ENCODE assay signal across 22 cellular contexts in genomic region chr4:143617994-143618679, GRCh38.
A peak's percentile ranks its signal among the peaks of the same experiment; 100 is the strongest.
DNase-seq lines count a peak whose midpoint lies in the region; TF ChIP-seq lines count a peak whose summit lies in the region.
"Had no signal": no experiment of that assay in that cellular context is flagged by ENCODE, and none has a peak within 500 bp of the region (broad histone marks: within the 10 kb centered on the region; RNA-seq: fewer than 3 reads in every experiment).

No MANE protein-coding gene starts in this region.

- H3K36me3 Mint-ChIP-seq in nephron (ENCODE audit: low read depth) (no peaks in the 10 kb centered on the region), glutamatergic neuron (ENCODE audit: unreplicated experiment) (no peaks in the 10 kb centered on the region)

- H3K4me3 Mint-ChIP-seq in nephron (no peak overlapping the region), glutamatergic neuron (ENCODE audit: unreplicated experiment) (no peak overlapping the region)
- H3K4me3 Mint-ChIP-seq: activated CD4-positive, alpha-beta T cell treated with anti-CD3 and anti-CD28 coated beads, Interleukin-2, amount 10 ng/mL, durations not matched to agents 7 days and 5 days; CD4-positive, alpha-beta memory T cell; neural crest cell had no signal

- H3K27ac Mint-ChIP-seq in nephron (peak overlapping the region in 2 of 3 experiments; percentile 67 to 82), glutamatergic neuron (ENCODE audit: unreplicated experiment) (no peak overlapping the region)
- H3K27ac Mint-ChIP-seq: activated CD4-positive, alpha-beta T cell treated with anti-CD3 and anti-CD28 coated beads, Interleukin-2, amount 10 ng/mL, durations not matched to agents 7 days and 5 days; CD4-positive, alpha-beta memory T cell had no signal

- no peak overlapping the region for H3K4me3 ChIP-seq in HFF-Myc (replicated peaks; ENCODE audit: low read depth, low read length)
- H3K4me3 ChIP-seq: adrenal gland, K562 had no signal

- H3K27me3 Mint-ChIP-seq in nephron (ENCODE audit: low read depth) = no peaks in the 10 kb centered on the region
- no peaks in the 10 kb centered on the region for H3K27me3 Mint-ChIP-seq in glutamatergic neuron (ENCODE audit: unreplicated experiment)
- H3K27me3 Mint-ChIP-seq: CD4-positive, alpha-beta memory T cell had no signal

- H3K9me3 Mint-ChIP-seq in nephron = no peaks in the 10 kb centered on the region
- no peaks in the 10 kb centered on the region for H3K9me3 Mint-ChIP-seq in glutamatergic neuron (ENCODE audit: unreplicated experiment)
- H3K9me3 Mint-ChIP-seq: activated CD4-positive, alpha-beta T cell treated with anti-CD3 and anti-CD28 coated beads, Interleukin-2, amount 10 ng/mL, durations not matched to agents 7 days and 5 days; neural crest cell had no signal

- TF ChIP-seq CTCF in HFF-Myc (IDR thresholded peaks at IDR 0.05; ENCODE audit: low read depth, low read length, missing control alignments) = no peak
- TF ChIP-seq CTCF in nephron (IDR thresholded peaks at IDR 0.05; ENCODE audit: unreplicated experiment in 3 of 3) = no peak
- TF ChIP-seq CTCF in glutamatergic neuron (IDR thresholded peaks at IDR 0.05; ENCODE audit: partially characterized antibody, unreplicated experiment) = no peak

- H3K4me1 Mint-ChIP-seq in nephron (peaks cover 25% of the 10 kb centered on the region), glutamatergic neuron (ENCODE audit: low read depth, unreplicated experiment) (no peaks in the 10 kb centered on the region)
- H3K4me1 Mint-ChIP-seq: neural crest cell had no signal

- DNase-seq in GM03348 (ENCODE audit: low spot score) = peak; percentile 23
- peak; percentile 47 for DNase-seq in HFF-Myc (ENCODE audit: extremely low read depth, low read depth)
- peak; percentile 46 for DNase-seq in NCI-H226
- no peak for DNase-seq in glutamatergic neuron
- no peak for DNase-seq in NCI-H446 treated with DMSO at 0.1 percent for 48 hours (lab: John Stamatoyannopoulos, UW)
- no peak for DNase-seq in COR-L47 (lab: John Stamatoyannopoulos, UW)
- no peak for DNase-seq in activated CD8-positive, alpha-beta memory T cell treated with anti-CD3 and anti-CD28 coated beads, Interleukin-2, amount 50 U/mL, for 48 hours
- DNase-seq: ACHN; activated CD4-positive, alpha-beta T cell treated with anti-CD3 and anti-CD28 coated beads, Interleukin-2, amount 10 ng/mL, durations not matched to agents 7 days and 5 days; activated gamma-delta T cell; adrenal gland; CD4-positive, alpha-beta memory T cell; DMS79; erythroblast; GOT3; midbrain; NCI-H1930; NCI-H446; stimulated activated CD4-positive, alpha-beta T cell treated with anti-CD3 and anti-CD28 coated beads, Interleukin-4, amount 100 ng/mL, for 4 hours had no signal

Comparison
In these comparisons a context has a peak if more than half of its experiments do, and no peak if none do; other contexts are left out.
1. DNase-seq: peak in GM03348 (single experiment), HFF-Myc (single experiment) and NCI-H226 (single experiment); none in glutamatergic neuron (single experiment), NCI-H446 treated with DMSO at 0.1 percent for 48 hours (single experiment), COR-L47 (single experiment) and activated CD8-positive, alpha-beta memory T cell treated with anti-CD3 and anti-CD28 coated beads, Interleukin-2, amount 50 U/mL, for 48 hours (single experiment).